ENCODE assay signal across 8 cellular contexts in the genomic region with DNA sequence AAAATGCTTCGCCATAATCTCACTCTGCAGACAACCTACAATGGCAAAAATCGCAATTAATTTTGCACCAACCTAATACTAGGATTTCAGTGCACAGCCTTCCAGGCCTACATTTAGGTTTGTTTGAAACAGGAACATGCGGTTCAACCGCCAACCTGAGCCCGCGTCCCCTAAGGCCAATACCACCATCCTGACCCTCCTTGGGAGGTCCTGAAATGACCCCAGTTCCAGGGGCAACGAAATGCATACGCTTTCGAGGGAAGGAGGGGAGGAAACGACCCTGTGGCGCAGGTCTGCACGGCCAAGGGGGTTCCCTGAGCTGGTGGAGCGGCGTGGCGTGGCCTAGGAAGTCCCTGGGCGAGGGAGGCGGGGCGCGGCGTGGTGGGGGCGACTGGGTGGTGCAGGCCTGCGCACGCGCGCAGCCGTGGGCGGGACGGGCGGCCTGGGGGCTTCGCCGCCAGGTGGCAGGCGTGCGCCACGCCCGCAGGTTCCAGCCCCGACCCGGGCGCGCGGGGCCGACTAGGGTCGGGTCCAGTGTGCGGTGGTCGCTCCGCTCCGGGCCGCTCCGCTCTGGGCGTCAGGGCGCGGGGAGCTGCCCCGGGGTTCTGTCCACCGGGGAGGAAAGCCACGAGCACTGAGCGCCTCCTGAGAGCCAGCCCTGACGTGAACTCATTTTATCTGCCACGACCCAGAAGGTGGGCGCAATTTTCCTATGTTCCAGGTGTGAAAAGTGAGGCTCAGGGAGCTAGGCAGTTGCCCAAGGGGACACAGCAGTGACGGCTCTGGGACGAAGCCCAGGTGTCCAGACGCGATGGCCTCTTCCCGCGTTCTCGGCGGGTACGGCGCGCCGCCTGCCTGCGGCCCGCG.
DNase-seq lines count a peak whose midpoint lies in the region; ATAC-seq and TF ChIP-seq lines count a peak whose summit lies in the region.

No MANE protein-coding gene starts in this region.

- TF ChIP-seq POLR2A in Peyer's patch (IDR thresholded peaks at IDR 0.05): peak in 1 of 2 donors; percentile 28

- H3K36me3 ChIP-seq in Peyer's patch: no peaks in the 10 kb centered on the region

- H3K36me3 Mint-ChIP-seq in IgD-negative memory B cell: peaks cover 2% of the 10 kb centered on the region
- no peaks in the 10 kb centered on the region for H3K36me3 Mint-ChIP-seq in natural killer cell

- H3K27ac Mint-ChIP-seq in IgD-negative memory B cell: peak overlapping the region; percentile 96 to 99 (median 97)
- H3K27ac Mint-ChIP-seq in natural killer cell: peak overlapping the region; percentile 83 to 84

- peaks cover 2 to 39% (median 28%) of the 10 kb centered on the region in 4 donors for H3K4me1 ChIP-seq in Peyer's patch

- H3K4me3 ChIP-seq in Peyer's patch (peak overlapping the region; percentile 58 to 84 (median 81)), fibroblast of mammary gland (ENCODE audit: control insufficient read depth, low read depth, low read length) (peak overlapping the region; percentile 55)

- H3K4me1 Mint-ChIP-seq in IgD-negative memory B cell (peaks cover 55 to 64% (median 57%) of the 10 kb centered on the region in 3 donors), natural killer cell (peaks cover 16 to 30% of the 10 kb centered on the region in 2 donors)

- no peaks in the 10 kb centered on the region for H3K27me3 ChIP-seq in Peyer's patch

- H3K9me3 Mint-ChIP-seq in IgD-negative memory B cell: no peaks in the 10 kb centered on the region
- H3K9me3 Mint-ChIP-seq in natural killer cell: no peaks in the 10 kb centered on the region

- no peaks in the 10 kb centered on the region for H3K9me3 ChIP-seq in Peyer's patch

- DNase-seq in DMS153 treated with DMSO at 0.1 percent for 48 hours (lab: John Stamatoyannopoulos, UW; ENCODE audit: unreplicated experiment): peak; percentile 40
- peak; percentile 91 to 96 (median 92) for DNase-seq in Peyer's patch
- peak; percentile 88 to 90 for DNase-seq in activated T-helper 1 cell treated with anti-CD3 and anti-CD28 coated beads, Interleukin-2, amount 50 U/mL, for 16 hours (ENCODE audit: low read depth in 1 of 2, low spot score in 1 of 2)
- peak; percentile 68 for DNase-seq in fibroblast of mammary gland (ENCODE audit: low read depth)
- DNase-seq in natural killer cell: peak; percentile 92
- peak; percentile 96 for DNase-seq in stimulated activated naive CD8-positive, alpha-beta T cell treated with anti-CD3 and anti-CD28 coated beads, Interleukin-15, Interleukin-2, amounts not matched to agents 100 U/mL and 50 U/mL, for 24 hours

- peaks cover 3% of the 10 kb centered on the region for H3K27me3 Mint-ChIP-seq in IgD-negative memory B cell
- H3K27me3 Mint-ChIP-seq in natural killer cell (ENCODE audit: low read depth in 2 of 2): no peaks in the 10 kb centered on the region

- peak overlapping the region; percentile 81 to 91 (median 88) for H3K27ac ChIP-seq in Peyer's patch

- intact Hi-C loops in natural killer cell (cut with micrococcal nuclease): loop anchor here (1.0 to 5.0 kb wide), 3 partner anchors 549 to 756 kb away; partner anchors contain the start of gene NRIP3

- peak overlapping the region; percentile 80 to 94 (median 90) for H3K4me3 Mint-ChIP-seq in IgD-negative memory B cell
- peak overlapping the region; percentile 87 for H3K4me3 Mint-ChIP-seq in natural killer cell

- ATAC-seq in GM21515 (IDR thresholded peaks at IDR 0.05; ENCODE audit: unreplicated experiment) (peak; percentile 61), natural killer cell (peak; percentile 87 to 96 (median 94))
- ATAC-seq in stimulated activated naive CD8-positive, alpha-beta T cell treated with anti-CD3 and anti-CD28 coated beads, Interleukin-15, Interleukin-2, amounts not matched to agents 100 U/mL and 50 U/mL, for 24 hours: peak; percentile 55

- TF ChIP-seq CTCF in Peyer's patch (IDR thresholded peaks at IDR 0.05) (peak; percentile 81 to 96 (median 94)), fibroblast of mammary gland (conservative IDR thresholded peaks at IDR 0.05; ENCODE audit: control insufficient read depth, insufficient read depth, low read depth, low read length) (no peak), natural killer cell (IDR thresholded peaks at IDR 0.05) (peak; percentile 91)

Comparison
In these comparisons a context has a peak if more than half of its experiments do, and no peak if none do; other contexts are left out.
1. Peak in every context shown above with its lines: DNase-seq, ATAC-seq, H3K4me3 ChIP-seq and H3K27ac ChIP-seq.
2. DNase-seq: peak in every context shown above with its lines; median percentile 96 in stimulated activated naive CD8-positive, alpha-beta T cell treated with anti-CD3 and anti-CD28 coated beads, Interleukin-15, Interleukin-2, amounts not matched to agents 100 U/mL and 50 U/mL, for 24 hours; 92 in Peyer's patch; 92 in natural killer cell; 89 in activated T-helper 1 cell treated with anti-CD3 and anti-CD28 coated beads, Interleukin-2, amount 50 U/mL, for 16 hours; 68 in fibroblast of mammary gland; 40 in DMS153 treated with DMSO at 0.1 percent for 48 hours.